Comparison of ENCODE assay signal across 1 cellular context in the genomic region with DNA sequence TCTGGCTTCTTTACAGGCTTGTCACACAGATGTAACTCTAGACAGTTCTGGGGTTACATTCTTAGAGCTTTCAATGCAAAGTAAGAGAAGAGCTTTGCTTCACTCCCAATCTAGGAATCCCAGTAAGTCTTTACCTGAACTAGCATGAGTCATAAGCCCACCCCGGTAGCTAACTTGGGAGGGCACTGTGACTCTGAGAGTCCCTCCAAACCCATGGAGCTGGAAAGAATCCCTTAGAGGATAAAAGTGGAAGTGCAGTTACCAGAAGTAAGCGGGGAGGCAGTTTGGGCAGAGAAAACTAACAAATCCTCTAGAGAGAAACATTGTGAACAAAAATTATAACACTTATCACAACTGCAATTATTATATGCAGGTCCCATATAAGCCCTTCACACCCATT.
TF ChIP-seq lines count a peak whose summit lies in the region.

No MANE protein-coding gene starts in this region.

TF ChIP-seq in HCT116, 20 proteins besides CTCF, POLR2A, EP300 and RAD21 (continued from another document):
- TF ChIP-seq, protein P1, sequence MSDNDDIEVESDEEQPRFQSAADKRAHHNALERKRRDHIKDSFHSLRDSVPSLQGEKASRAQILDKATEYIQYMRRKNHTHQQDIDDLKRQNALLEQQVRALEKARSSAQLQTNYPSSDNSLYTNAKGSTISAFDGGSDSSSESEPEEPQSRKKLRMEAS (IDR thresholded peaks at IDR 0.05): no peak
- TF ChIP-seq EGR1 (IDR thresholded peaks at IDR 0.05; ENCODE audit: low read depth) (no peak), ZFX (IDR thresholded peaks at IDR 0.05) (no peak), YY1 (IDR thresholded peaks at IDR 0.05; ENCODE audit: extremely low read depth, insufficient replicate concordance, low read depth, low read length) (no peak), ZNF274 (IDR thresholded peaks at IDR 0.05; ENCODE audit: low read depth, low read length) (no peak), TCF7L2 (IDR thresholded peaks at IDR 0.05; ENCODE audit: borderline replicate concordance, extremely low read depth, insufficient read depth, insufficient read length) (no peak), FOSL1 (IDR thresholded peaks at IDR 0.05; ENCODE audit: low read depth) (no peak), EZH2 (IDR thresholded peaks at IDR 0.05) (no peak), CEBPB (IDR thresholded peaks at IDR 0.05; ENCODE audit: low read depth) (no peak)
- TF ChIP-seq, protein P2, sequence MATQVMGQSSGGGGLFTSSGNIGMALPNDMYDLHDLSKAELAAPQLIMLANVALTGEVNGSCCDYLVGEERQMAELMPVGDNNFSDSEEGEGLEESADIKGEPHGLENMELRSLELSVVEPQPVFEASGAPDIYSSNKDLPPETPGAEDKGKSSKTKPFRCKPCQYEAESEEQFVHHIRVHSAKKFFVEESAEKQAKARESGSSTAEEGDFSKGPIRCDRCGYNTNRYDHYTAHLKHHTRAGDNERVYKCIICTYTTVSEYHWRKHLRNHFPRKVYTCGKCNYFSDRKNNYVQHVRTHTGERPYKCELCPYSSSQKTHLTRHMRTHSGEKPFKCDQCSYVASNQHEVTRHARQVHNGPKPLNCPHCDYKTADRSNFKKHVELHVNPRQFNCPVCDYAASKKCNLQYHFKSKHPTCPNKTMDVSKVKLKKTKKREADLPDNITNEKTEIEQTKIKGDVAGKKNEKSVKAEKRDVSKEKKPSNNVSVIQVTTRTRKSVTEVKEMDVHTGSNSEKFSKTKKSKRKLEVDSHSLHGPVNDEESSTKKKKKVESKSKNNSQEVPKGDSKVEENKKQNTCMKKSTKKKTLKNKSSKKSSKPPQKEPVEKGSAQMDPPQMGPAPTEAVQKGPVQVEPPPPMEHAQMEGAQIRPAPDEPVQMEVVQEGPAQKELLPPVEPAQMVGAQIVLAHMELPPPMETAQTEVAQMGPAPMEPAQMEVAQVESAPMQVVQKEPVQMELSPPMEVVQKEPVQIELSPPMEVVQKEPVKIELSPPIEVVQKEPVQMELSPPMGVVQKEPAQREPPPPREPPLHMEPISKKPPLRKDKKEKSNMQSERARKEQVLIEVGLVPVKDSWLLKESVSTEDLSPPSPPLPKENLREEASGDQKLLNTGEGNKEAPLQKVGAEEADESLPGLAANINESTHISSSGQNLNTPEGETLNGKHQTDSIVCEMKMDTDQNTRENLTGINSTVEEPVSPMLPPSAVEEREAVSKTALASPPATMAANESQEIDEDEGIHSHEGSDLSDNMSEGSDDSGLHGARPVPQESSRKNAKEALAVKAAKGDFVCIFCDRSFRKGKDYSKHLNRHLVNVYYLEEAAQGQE (IDR thresholded peaks at IDR 0.05; ENCODE audit: low read depth): no peak
